1 cellular context compared by ENCODE assay signal in the genomic region with DNA sequence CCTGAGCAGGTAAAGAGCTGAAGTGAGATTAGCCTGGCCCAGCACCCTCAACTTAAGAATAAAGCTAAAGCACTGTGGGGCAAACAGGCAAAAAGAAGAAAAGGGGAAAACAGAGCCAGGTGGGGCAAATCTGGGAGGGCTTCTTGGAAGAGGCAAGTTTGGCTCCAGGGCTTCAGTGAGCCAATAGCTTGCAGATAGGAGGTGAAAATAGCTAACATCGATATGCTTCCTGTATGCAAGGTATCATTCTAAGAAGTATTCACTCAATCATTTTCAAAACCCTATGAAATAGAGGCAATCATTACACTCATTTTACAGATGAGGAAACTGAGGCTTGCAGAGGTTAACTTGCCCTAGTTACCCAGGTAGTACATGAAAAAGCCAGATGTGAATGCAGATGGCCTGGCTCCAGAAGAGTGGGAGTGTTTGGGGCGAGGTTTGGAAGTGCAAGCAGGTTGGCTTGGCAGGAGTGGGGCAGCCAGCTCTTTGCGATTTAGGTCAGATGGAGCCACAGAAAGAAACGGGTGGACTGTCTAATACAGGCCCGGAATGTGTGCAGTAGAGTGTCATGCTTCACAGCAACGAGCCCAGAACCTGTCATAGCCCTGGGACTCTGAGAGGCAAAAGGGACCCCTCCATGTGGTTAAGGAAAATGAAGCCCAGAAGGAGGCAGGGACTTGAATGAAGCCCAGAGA.
TF ChIP-seq lines count a peak whose summit lies in the region.

No MANE protein-coding gene starts in this region.

TF ChIP-seq in A549, 52 proteins besides CTCF, POLR2A, EP300 and RAD21:
- TF ChIP-seq ZFP36 (IDR thresholded peaks at IDR 0.05; ENCODE audit: borderline replicate concordance, partially characterized antibody), result peak; percentile 80
- TF ChIP-seq, protein P1, sequence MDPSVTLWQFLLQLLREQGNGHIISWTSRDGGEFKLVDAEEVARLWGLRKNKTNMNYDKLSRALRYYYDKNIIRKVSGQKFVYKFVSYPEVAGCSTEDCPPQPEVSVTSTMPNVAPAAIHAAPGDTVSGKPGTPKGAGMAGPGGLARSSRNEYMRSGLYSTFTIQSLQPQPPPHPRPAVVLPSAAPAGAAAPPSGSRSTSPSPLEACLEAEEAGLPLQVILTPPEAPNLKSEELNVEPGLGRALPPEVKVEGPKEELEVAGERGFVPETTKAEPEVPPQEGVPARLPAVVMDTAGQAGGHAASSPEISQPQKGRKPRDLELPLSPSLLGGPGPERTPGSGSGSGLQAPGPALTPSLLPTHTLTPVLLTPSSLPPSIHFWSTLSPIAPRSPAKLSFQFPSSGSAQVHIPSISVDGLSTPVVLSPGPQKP (IDR thresholded peaks at IDR 0.05; ENCODE audit: low read depth, low read length), result no peak
